ENCODE assay signal across 18 cellular contexts in genomic region chr1:38296047-38296446, GRCh38.
DNase-seq lines count a peak whose midpoint lies in the region.
"Had no signal": no experiment of that assay in that cellular context is flagged by ENCODE, and none has a peak within 500 bp of the region (broad histone marks: within the 10 kb centered on the region; RNA-seq: fewer than 3 reads in every experiment).

No MANE protein-coding gene starts in this region.

- no peak overlapping the region for H3K4ac ChIP-seq in mesendoderm (ENCODE audit: low read depth, low read length)

- H3K4me2 ChIP-seq in mesendoderm (ENCODE audit: low read length) = no peak overlapping the region

- WGBS in mesendoderm (ENCODE audit: extremely low coverage, insufficient coverage, low lambda C conversion rate) = no CpG with 5 or more reads among the region's 10 CpGs

- no peak overlapping the region for H4K5ac ChIP-seq in mesendoderm (ENCODE audit: low read length)

- no peak overlapping the region for H3K4me3 ChIP-seq in mesendoderm (ENCODE audit: low read length)
- H3K4me3 ChIP-seq in MG63 = no peak overlapping the region
- H3K4me3 ChIP-seq: GM12878, GM23248 had no signal

- DNase-seq in NCI-H2081 (lab: John Stamatoyannopoulos, UW) (peak; percentile 18 to 68), NCI-H2081 treated with DMSO at 0.1 percent for 48 hours (lab: John Stamatoyannopoulos, UW) (no peak), NCI-H1436 treated with DMSO at 0.1 percent for 48 hours (lab: John Stamatoyannopoulos, UW) (peak; percentile 33), NCI-H2227 treated with DMSO at 0.1 percent for 48 hours (lab: John Stamatoyannopoulos, UW) (peak; percentile 97), mesendoderm (peak; percentile 17), NOMO-1 (lab: John Stamatoyannopoulos, UW; ENCODE audit: unreplicated experiment in 2 of 2) (no peak), NCI-H2029 treated with DMSO at 0.1 percent for 48 hours (lab: John Stamatoyannopoulos, UW) (no peak), MG63 (no peak)
- DNase-seq: CD4-positive, alpha-beta T cell; GDM1; GM23248; HCEC 1CT; NCI-H2029; NCI-H510A treated with DMSO at 0.1 percent for 48 hours; SHP77 treated with DMSO at 0.1 percent for 48 hours; T-helper 17 cell had no signal

- no peaks in the 10 kb centered on the region for H3K36me3 ChIP-seq in mesendoderm (ENCODE audit: control insufficient read depth, insufficient read depth, low read length)
- H3K36me3 ChIP-seq in MG63 = no peaks in the 10 kb centered on the region

- H3K79me2 ChIP-seq in mesendoderm (ENCODE audit: control insufficient read depth, insufficient read depth, low read length) = no peaks in the 10 kb centered on the region

- H3K23ac ChIP-seq in mesendoderm (ENCODE audit: low read length) = no peak overlapping the region

- no peak overlapping the region for H2BK5ac ChIP-seq in mesendoderm (ENCODE audit: low read length)

- no peak overlapping the region for H3K9ac ChIP-seq in mesendoderm (ENCODE audit: low read length)
- H3K9ac ChIP-seq: GM23248 had no signal

- no peak overlapping the region for H4K8ac ChIP-seq in mesendoderm (ENCODE audit: low read depth, low read length)

- H3K27me3 ChIP-seq in mesendoderm (ENCODE audit: insufficient read depth, low read length, poor library complexity) (no peaks in the 10 kb centered on the region), MG63 (no peaks in the 10 kb centered on the region; the same call in 1 of the 2 replicates)

- no peak overlapping the region for H3K56ac ChIP-seq in mesendoderm (ENCODE audit: low read length)

- no peak overlapping the region for H2BK120ac ChIP-seq in mesendoderm (ENCODE audit: low read depth, low read length)

- no peak overlapping the region for H2BK15ac ChIP-seq in mesendoderm (replicated peaks; ENCODE audit: low read depth)

- no peak overlapping the region for H2AK5ac ChIP-seq in mesendoderm (ENCODE audit: low read length)

- no peak overlapping the region for H3K18ac ChIP-seq in mesendoderm (ENCODE audit: low read length)

- no peaks in the 10 kb centered on the region for H3K79me1 ChIP-seq in mesendoderm (ENCODE audit: low read length)

- peaks cover 2% of the 10 kb centered on the region for H3K4me1 ChIP-seq in mesendoderm (ENCODE audit: control insufficient read depth, low read depth, low read length)

- H3K9me3 ChIP-seq in MG63 = no peaks in the 10 kb centered on the region

- no peak overlapping the region for H3K27ac ChIP-seq in mesendoderm (ENCODE audit: low read depth, low read length)
- H3K27ac ChIP-seq: 22Rv1, GM23248 had no signal

Comparison
In these comparisons a context has a peak if more than half of its experiments do, and no peak if none do; other contexts are left out.
1. DNase-seq: peak in NCI-H2081 (2 of 2), NCI-H1436 treated with DMSO at 0.1 percent for 48 hours (single experiment), NCI-H2227 treated with DMSO at 0.1 percent for 48 hours (single experiment) and mesendoderm (single experiment); none in NCI-H2081 treated with DMSO at 0.1 percent for 48 hours (single experiment), NOMO-1 (0 of 2), NCI-H2029 treated with DMSO at 0.1 percent for 48 hours (single experiment) and MG63 (single experiment).